In genomic region chr4:82786004-82786400, GRCh38 we compare ENCODE assay signal across 15 cellular contexts. TPM values are rescaled to one million over a fixed set of nuclear protein-coding genes. Genes with fewer than 3 reads are reported as not detected.
DNase-seq lines count a peak whose midpoint lies in the region; ATAC-seq and TF ChIP-seq lines count a peak whose summit lies in the region.
"Had no signal": no experiment of that assay in that cellular context is flagged by ENCODE, and none has a peak within 500 bp of the region (broad histone marks: within the 10 kb centered on the region; RNA-seq: fewer than 3 reads in every experiment).

No MANE protein-coding gene starts in this region.

- peak overlapping the region; percentile 27 to 45 for H3K4me3 ChIP-seq in foreskin fibroblast (ENCODE audit: low read depth in 1 of 2, low read length in 2 of 2)
- H3K4me3 ChIP-seq: hepatocyte, spleen had no signal

- peak; percentile 26 for ATAC-seq in SK-N-SH treated with all-trans-retinoic acid at 6 μM for 48 hours
- ATAC-seq in sciatic nerve: no peak
- no peak for ATAC-seq in HG03342 (IDR thresholded peaks at IDR 0.05; ENCODE audit: unreplicated experiment)
- ATAC-seq: activated T-cell treated with anti-CD3 and anti-CD28 coated beads, Interleukin-2, amount 50 U/mL, for 4 hours; T-cell had no signal

- intact Hi-C loops in sciatic nerve (cut with DNase I): no loop called here

- no peak for TF ChIP-seq CTCF in foreskin fibroblast (IDR thresholded peaks at IDR 0.05; ENCODE audit: low read depth, low read length)

- peak; percentile 17 for DNase-seq in NCI-H510A treated with DMSO at 0.1 percent for 48 hours (lab: John Stamatoyannopoulos, UW)
- DNase-seq in NCI-H510A (lab: John Stamatoyannopoulos, UW): no peak
- DNase-seq in foreskin fibroblast: no peak
- no peak for DNase-seq in sciatic nerve (ENCODE audit: low spot score)
- no peak for DNase-seq in dedifferentiated amniotic fluid mesenchymal stem cell (ENCODE audit: extremely low spot score)
- no peak for DNase-seq in LoVo (ENCODE audit: low spot score)
- DNase-seq: ACHN; activated CD4-positive, alpha-beta T cell treated with anti-CD3 and anti-CD28 coated beads for 1 hour; activated T-cell treated with anti-CD3 and anti-CD28 coated beads, Interleukin-2, amount 50 U/mL, for 4 hours; effector memory CD4-positive, alpha-beta T cell; spleen; T-cell had no signal

TF ChIP-seq in SK-N-SH treated with all-trans-retinoic acid at 6 μM for 48 hours, 23 proteins besides CTCF, POLR2A, EP300 and RAD21:
- TF ChIP-seq ESRRG (CRISPR knock-in tag; IDR thresholded peaks at IDR 0.05) (no peak), CSRNP3 (CRISPR knock-in tag; IDR thresholded peaks at IDR 0.05) (no peak), SNAI2 (CRISPR knock-in tag; IDR thresholded peaks at IDR 0.05) (no peak), OSR1 (CRISPR knock-in tag; IDR thresholded peaks at IDR 0.05) (no peak), TOX (CRISPR knock-in tag; IDR thresholded peaks at IDR 0.05; ENCODE audit: borderline replicate concordance) (no peak), BACH2 (CRISPR knock-in tag; IDR thresholded peaks at IDR 0.05; ENCODE audit: borderline replicate concordance) (no peak), ISL1 (CRISPR knock-in tag; IDR thresholded peaks at IDR 0.05) (no peak)
TF ChIP-seq in SK-N-SH treated with all-trans-retinoic acid at 6 μM for 48 hours: peak in this region for 0.

RNA-seq across cellular contexts. Expression of gene SCD5, which starts 12.6 kb away (rescaled TPM):
- total RNA-seq in sciatic nerve: 50.6 TPM
